In the genomic region with DNA sequence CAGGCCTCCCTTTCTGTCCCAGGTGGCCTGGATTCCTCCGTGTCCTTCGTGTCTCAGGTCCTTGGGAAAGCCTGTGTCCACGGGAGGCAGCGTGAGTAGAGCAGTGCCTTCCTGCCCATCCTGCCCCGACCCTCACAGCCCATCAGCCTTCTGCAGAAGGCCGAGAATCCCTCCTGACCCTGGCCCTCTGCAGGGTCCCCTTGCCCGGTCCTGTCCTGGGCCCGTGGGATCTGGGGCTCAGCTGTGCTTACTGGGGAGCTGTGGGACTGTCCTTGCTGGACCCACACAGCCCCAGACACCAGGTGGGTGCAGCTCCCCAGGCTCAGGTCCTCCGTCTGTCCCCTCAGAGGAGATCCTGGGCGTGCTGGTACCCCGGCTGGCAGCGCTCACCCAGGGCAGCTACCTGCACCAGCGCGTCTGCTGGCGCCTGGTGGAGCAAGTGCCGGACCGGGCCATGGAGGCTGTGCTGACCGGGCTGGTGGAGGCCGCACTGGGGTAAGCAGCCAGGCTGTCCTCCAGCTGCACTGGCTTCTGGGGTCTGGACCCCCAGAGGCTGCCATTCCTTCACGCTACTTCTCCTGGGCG, we compare ENCODE assay signal across 1 cellular context.
TF ChIP-seq lines count a peak whose summit lies in the region.

No MANE protein-coding gene starts in this region.

TF ChIP-seq in K562, 482 proteins besides CTCF, POLR2A, EP300 and RAD21:
- no peak for TF ChIP-seq DPF2 (IDR thresholded peaks at IDR 0.05)
- no peak for TF ChIP-seq ZFP1 (CRISPR knock-in tag; IDR thresholded peaks at IDR 0.05)
- TF ChIP-seq RFX5 (IDR thresholded peaks at IDR 0.05; ENCODE audit: low read depth, low read length) = no peak
- TF ChIP-seq ZNF699 (CRISPR knock-in tag; IDR thresholded peaks at IDR 0.05; ENCODE audit: insufficient replicate concordance) = no peak
- no peak for TF ChIP-seq HDGF (IDR thresholded peaks at IDR 0.05)
- no peak for TF ChIP-seq MYC (IDR thresholded peaks at IDR 0.05; ENCODE audit: low read depth, low read length)
- TF ChIP-seq MYC (CRISPR knock-in tag; IDR thresholded peaks at IDR 0.05; ENCODE audit: borderline replicate concordance, low read depth) = no peak
- TF ChIP-seq RBFOX2 (IDR thresholded peaks at IDR 0.05; ENCODE audit: low read depth, low read length) = peak; percentile 33; the same call in 1 of the 2 replicates
- no peak for TF ChIP-seq PTRF (tag; IDR thresholded peaks at IDR 0.05)
- TF ChIP-seq POLR2G (IDR thresholded peaks at IDR 0.05; ENCODE audit: low read depth, low read length) = peak; percentile 58
- no peak for TF ChIP-seq MAFK (IDR thresholded peaks at IDR 0.05; ENCODE audit: low read length)
- no peak for TF ChIP-seq SRF (CRISPR knock-in tag; IDR thresholded peaks at IDR 0.05)
